In genomic region chr19:57241181-57241580, GRCh38 we compare ENCODE assay signal across 8 cellular contexts. TPM values are rescaled to one million over a fixed set of nuclear protein-coding genes. Genes with fewer than 3 reads are reported as not detected.
DNase-seq lines count a peak whose midpoint lies in the region; ATAC-seq, FAIRE-seq and TF ChIP-seq lines count a peak whose summit lies in the region.

No MANE protein-coding gene starts in this region.

- TF ChIP-seq CTCF in AG10803 (conservative IDR thresholded peaks at IDR 0.05; ENCODE audit: low read length) (no peak), K562 (IDR thresholded peaks at IDR 0.05 in 2 of 3, conservative IDR thresholded peaks at IDR 0.05 in 1 of 3; ENCODE audit: insufficient read depth in 2 of 3, low read depth in 1 of 3, low read length in 3 of 3) (no peak), HepG2 (CRISPR knock-in tag; IDR thresholded peaks at IDR 0.05) (no peak)

- H3K27me3 ChIP-seq in K562 (ENCODE audit: control insufficient read depth in 2 of 2, insufficient read depth in 2 of 2, low read length in 2 of 2) (no peaks in the 10 kb centered on the region), HepG2 (ENCODE audit: control insufficient read depth in 1 of 2, insufficient read depth in 2 of 2, low read length in 2 of 2) (no peaks in the 10 kb centered on the region; a peak in 1 of 5 replicates), thymus (ENCODE audit: control insufficient read depth, insufficient read depth) (no peaks in the 10 kb centered on the region)

- peak overlapping the region; percentile 94 for H3K4me2 ChIP-seq in K562 (ENCODE audit: insufficient read depth, low read length)
- peak overlapping the region; percentile 93 for H3K4me2 ChIP-seq in HepG2 (ENCODE audit: low read depth, low read length)

- no peaks in the 10 kb centered on the region for H3K27me3 Mint-ChIP-seq in IgD-negative memory B cell

- H3K27ac ChIP-seq in K562 (ENCODE audit: extremely low read depth, low read depth, low read length): peak overlapping the region; percentile 84
- peak overlapping the region; percentile 84 for H3K27ac ChIP-seq in HepG2 (ENCODE audit: extremely low read length, insufficient read depth, low read length)
- H3K27ac ChIP-seq in thymus (ENCODE audit: low read depth): peak overlapping the region; percentile 89

- intact Hi-C loops in K562 (cut with micrococcal nuclease): loop anchor here (5.0 kb wide), 1 partner anchor 41 kb away; the partner anchor contains the start of gene ZNF460
- intact Hi-C loops in HepG2 (cut with micrococcal nuclease; ENCODE audit: unreplicated experiment): no loop called here

- H3K4me1 Mint-ChIP-seq in IgD-negative memory B cell: peaks cover 12 to 28% (median 20%) of the 10 kb centered on the region in 3 donors

- 17% methylated on average over 7 of the region's 7 CpGs for WGBS in K562 (ENCODE audit: insufficient coverage, low coverage, missing lambda C conversion rate)
- 8% methylated on average over 7 of the region's 7 CpGs for WGBS in HepG2 (ENCODE audit: low lambda C conversion rate)
- 38% methylated on average over 7 of the region's 7 CpGs for WGBS in thymus

- peak; percentile 73 for FAIRE-seq in K562 (lab: Jason Lieb, UNC)
- FAIRE-seq in HepG2 (lab: Jason Lieb, UNC): no peak

- H4K20me1 ChIP-seq in K562 (replicated peaks; ENCODE audit: control insufficient read depth, insufficient read depth, low read length): no peaks in the 10 kb centered on the region
- no peaks in the 10 kb centered on the region for H4K20me1 ChIP-seq in HepG2 (ENCODE audit: insufficient read depth, low read length)

- H3K9me1 ChIP-seq in K562 (ENCODE audit: control insufficient read depth, insufficient read depth, low read length): no peaks in the 10 kb centered on the region

- DNase-seq in AG10803 (ENCODE audit: low read depth) (peak; percentile 36), K562 (ENCODE audit: extremely low read depth in 1 of 4, low spot score in 3 of 4) (peak in 2 of 4 experiments; percentile 13), HepG2 (ENCODE audit: low spot score) (peak; percentile 12), T1000 (lab: John Stamatoyannopoulos, UW) (no peak), epidermal melanocyte (ENCODE audit: insufficient read length, low spot score) (no peak), NCI-H526 (lab: John Stamatoyannopoulos, UW) (no peak)

- peak overlapping the region; percentile 97 for H2AFZ ChIP-seq in K562 (ENCODE audit: low read depth, low read length)
- no peak overlapping the region for H2AFZ ChIP-seq in HepG2 (ENCODE audit: low read length)

- H3K36me3 ChIP-seq in K562 (ENCODE audit: control insufficient read depth, insufficient read depth, low read length): peaks cover 22% of the 10 kb centered on the region; the same call in 2 of the 3 replicates
- peaks cover 2 to 9% of the 10 kb centered on the region in 2 experiments; a peak in 4 of 5 replicates for H3K36me3 ChIP-seq in HepG2 (replicated peaks in 1 of 2; ENCODE audit: control insufficient read depth in 1 of 2, insufficient read depth in 2 of 2, low read length in 2 of 2)
- peaks cover 17% of the 10 kb centered on the region for H3K36me3 ChIP-seq in thymus (ENCODE audit: control insufficient read depth, insufficient read depth)

- H3K4me1 ChIP-seq in K562 (replicated peaks in 1 of 2; ENCODE audit: control insufficient read depth in 2 of 2, insufficient read depth in 2 of 2, low read length in 2 of 2) (peaks cover 7 to 10% of the 10 kb centered on the region in 2 experiments; a peak in 4 of 5 replicates), HepG2 (ENCODE audit: insufficient read depth, low read length) (peaks cover 38% of the 10 kb centered on the region), thymus (ENCODE audit: control insufficient read depth, insufficient read depth, low read length) (peaks cover 13% of the 10 kb centered on the region)

- in situ Hi-C loops in K562 (cut with MboI): no loop called here
- in situ Hi-C loops in HepG2 (cut with HindIII; ENCODE audit: extremely low pct_ligation_motif_present, low pct_unique_long_range_greater_than_20kb): loop anchor here (5.0 kb wide), 1 partner anchor 41 kb away; the partner anchor contains the start of gene ZNF460

- H3K9me3 ChIP-seq in K562 (replicated peaks; ENCODE audit: control insufficient read depth, insufficient read depth, low read depth, low read length) (peaks cover 4% of the 10 kb centered on the region; the same call in 1 of the 2 replicates), HepG2 (ENCODE audit: low read length) (no peaks in the 10 kb centered on the region), thymus (ENCODE audit: control insufficient read depth) (no peaks in the 10 kb centered on the region)

- no peak for TF ChIP-seq EP300 in K562 (IDR thresholded peaks at IDR 0.05; ENCODE audit: low read length)
- no peak for TF ChIP-seq EP300 in HepG2 (IDR thresholded peaks at IDR 0.05; ENCODE audit: low read depth in 2 of 2, low read length in 2 of 2)
- TF ChIP-seq EP300 in HepG2 (CRISPR knock-in tag; IDR thresholded peaks at IDR 0.05; ENCODE audit: borderline replicate concordance): no peak

- peak overlapping the region; percentile 95 for H3K4me3 ChIP-seq in AG10803 (ENCODE audit: low read length)
- peak overlapping the region; percentile 63 for H3K4me3 ChIP-seq in K562
- H3K4me3 ChIP-seq in HepG2 (replicated peaks in 1 of 3; ENCODE audit: insufficient read depth in 1 of 3, low read depth in 2 of 3, low read length in 3 of 3): peak overlapping the region; percentile 85 to 92 (median 90)
- H3K4me3 ChIP-seq in thymus (ENCODE audit: low read length): peak overlapping the region; percentile 92

- peaks cover 0 to 2% (median 0%) of the 10 kb centered on the region in 3 donors for H3K9me3 Mint-ChIP-seq in IgD-negative memory B cell

- no peak for TF ChIP-seq RAD21 in K562 (CRISPR knock-in tag; conservative IDR thresholded peaks at IDR 0.05 in 1 of 2, IDR thresholded peaks at IDR 0.05 in 1 of 2)
- TF ChIP-seq RAD21 in HepG2 (CRISPR knock-in tag; IDR thresholded peaks at IDR 0.05): no peak

- CTCF ChIA-PET in K562 (lab: Yijun Ruan, JAX; ENCODE audit: low intra/inter-chr PET ratio) (no interaction called here), HepG2 (lab: Yijun Ruan, JAX; ENCODE audit: low intra/inter-chr PET ratio, low total read pairs) (no interaction called here)

- peak overlapping the region; percentile 95 to 98 (median 96) for H3K4me3 Mint-ChIP-seq in IgD-negative memory B cell

- H3K27ac Mint-ChIP-seq in IgD-negative memory B cell: peak overlapping the region; percentile 89 to 99 (median 95)

- POLR2A ChIA-PET in K562 (lab: Yijun Ruan, JAX): no interaction called here
- POLR2A ChIA-PET in HepG2 (lab: Yijun Ruan, JAX): no interaction called here

- ATAC-seq in K562: no peak
- peak; percentile 3; the same call in 2 of the 3 replicates for ATAC-seq in HepG2

- peak overlapping the region; percentile 85 to 93 for H3K9ac ChIP-seq in K562 (ENCODE audit: insufficient read depth in 1 of 2, low read depth in 2 of 2, low read length in 2 of 2)
- H3K9ac ChIP-seq in HepG2 (ENCODE audit: insufficient read depth, low read depth, low read length): peak overlapping the region; percentile 88

- TF ChIP-seq POLR2A in K562 (conservative IDR thresholded peaks at IDR 0.05): no peak
- no peak for TF ChIP-seq POLR2A in HepG2 (IDR thresholded peaks at IDR 0.05; ENCODE audit: insufficient read depth in 1 of 2, low read depth in 2 of 2, low read length in 2 of 2)

- no TSS peak for BruUV-seq in K562 (replicated peaks; lab: Mats Ljungman, UMichigan)
- no TSS peak for BruUV-seq in HepG2 (replicated peaks; lab: Mats Ljungman, UMichigan)

- peaks cover 6% of the 10 kb centered on the region for H3K36me3 Mint-ChIP-seq in IgD-negative memory B cell

- peaks cover 26% of the 10 kb centered on the region for H3K79me2 ChIP-seq in K562 (ENCODE audit: control insufficient read depth, insufficient read depth, low read length)
- H3K79me2 ChIP-seq in HepG2 (ENCODE audit: insufficient read depth, low read length): peaks cover 22% of the 10 kb centered on the region

RNA-seq across cellular contexts. Expression of gene ZNF805, which starts 0.7 kb away (rescaled TPM):
- polyA plus RNA-seq in IgD-negative memory B cell: 3.8 TPM
- 23.2 and 27.8 TPM in 2 replicates for total RNA-seq in K562 (2011; cell fraction: chromatin; rRNA removed; ENCODE audit: low replicate concordance)
- total RNA-seq in K562 (2011; cell fraction: nucleolus; rRNA removed): 18.3 and 19.7 TPM in 2 replicates
- 14.2 and 19.4 TPM in 2 replicates for total RNA-seq in K562 (2011; cell fraction: nucleoplasm; rRNA removed)
- total RNA-seq in K562 (2014; rRNA removed): 4.1 and 4.7 TPM in 2 replicates
- 6.7 TPM in 2 replicates for total RNA-seq in K562 (2014; rRNA removed; fragmentation: Illumina TruSeq; extraction: Trizol)
- 4.5 and 4.9 TPM in 2 replicates for total RNA-seq in K562 (2015; rRNA removed; fragmentation: Illumina TruSeq; extraction: Trizol)
- total RNA-seq in K562 (2021): 4.7 and 5.1 TPM in 2 replicates
- 3.9 and 6.2 TPM in 2 replicates for polyA plus RNA-seq in K562 (2011; rRNA removed)
- polyA plus RNA-seq in K562 (2011; cell fraction: cytosol; rRNA removed): 1.6 and 2.5 TPM in 2 replicates
- 3.5 and 3.8 TPM in 2 replicates for polyA plus RNA-seq in K562 (2011; cell fraction: nucleus; rRNA removed)
- 1.1 TPM in 2 replicates for polyA plus RNA-seq in K562 (2012)
- 1.5 and 1.7 TPM in 2 replicates for polyA plus RNA-seq in K562 (2014; fragmentation: Illumina TruSeq; extraction: Trizol)
- polyA plus RNA-seq in K562 (2014; fragmentation: Nextera tagmentation; extraction: Ambion mirVana): under 1 TPM; 0.32 to 0.77 TPM
- polyA plus RNA-seq in K562 (2014; rRNA removed): 0.74 and 1.4 TPM in 2 replicates
- 25.7 and 28.7 TPM in 2 replicates for polyA minus RNA-seq in K562 (2011; rRNA and poly(A)+ RNA removed)
- 12.0 and 13.1 TPM in 2 replicates for polyA minus RNA-seq in K562 (2011; cell fraction: cytosol; rRNA and poly(A)+ RNA removed)
- polyA minus RNA-seq in K562 (2011; cell fraction: nucleus; rRNA and poly(A)+ RNA removed): 7.3 and 15.2 TPM in 2 replicates
- 12.8 and 21.8 TPM in 2 replicates for total RNA-seq in HepG2 (2016; rRNA removed; fragmentation: Illumina TruSeq; extraction: Trizol)
- total RNA-seq in HepG2 (2016; cell fraction: cytosol; rRNA removed; fragmentation: Illumina TruSeq; extraction: Trizol; ENCODE audit: low read depth): 0.40 and 1.3 TPM in 2 replicates
- total RNA-seq in HepG2 (2016; cell fraction: insoluble cytoplasmic fraction; rRNA removed; fragmentation: Illumina TruSeq; extraction: Trizol): 12.7 and 22.7 TPM in 2 replicates
- total RNA-seq in HepG2 (2016; cell fraction: membrane; rRNA removed; fragmentation: Illumina TruSeq; extraction: Trizol): 4.1 and 4.5 TPM in 2 replicates
- 13.3 and 15.8 TPM in 2 replicates for total RNA-seq in HepG2 (2016; cell fraction: nucleus; rRNA removed; fragmentation: Illumina TruSeq; extraction: Trizol)
- polyA plus RNA-seq in HepG2 (2011; rRNA removed): 5.1 and 5.5 TPM in 2 replicates
- 2.4 and 3.2 TPM in 2 replicates for polyA plus RNA-seq in HepG2 (2011; cell fraction: cytosol; rRNA removed)
- 3.4 and 5.3 TPM in 2 replicates for polyA plus RNA-seq in HepG2 (2011; cell fraction: nucleus; rRNA removed)
- polyA plus RNA-seq in HepG2 (2012): 1.8 and 2.0 TPM in 2 replicates
- polyA plus RNA-seq in HepG2 (2016; cell fraction: cytosol; fragmentation: Illumina TruSeq; extraction: Trizol; ENCODE audit: low read depth): 0.11 and 0.19 TPM in 2 replicates
- 2.2 and 2.5 TPM in 2 replicates for polyA plus RNA-seq in HepG2 (2016; cell fraction: insoluble cytoplasmic fraction; fragmentation: Illumina TruSeq; extraction: Trizol; ENCODE audit: low read depth)
- polyA plus RNA-seq in HepG2 (2016; cell fraction: membrane; fragmentation: Illumina TruSeq; extraction: Trizol; ENCODE audit: low read depth): 0.24 and 0.31 TPM in 2 replicates
- 3.3 and 3.4 TPM in 2 replicates for polyA plus RNA-seq in HepG2 (2016; cell fraction: nucleus; fragmentation: Illumina TruSeq; extraction: Trizol; ENCODE audit: insufficient read depth, low read depth)
- 13.1 and 29.1 TPM in 2 replicates for polyA minus RNA-seq in HepG2 (2011; rRNA and poly(A)+ RNA removed; ENCODE audit: low replicate concordance)
- polyA minus RNA-seq in HepG2 (2011; cell fraction: cytosol; rRNA and poly(A)+ RNA removed): 23.1 and 27.6 TPM in 2 replicates
- polyA minus RNA-seq in HepG2 (2011; cell fraction: nucleus; rRNA and poly(A)+ RNA removed): 22.1 and 35.3 TPM in 2 replicates
- polyA plus RNA-seq in thymus: 1.3 TPM

RNA-seq across cellular contexts. Expression of gene AURKC, which starts 10.4 kb away (rescaled TPM):
- polyA plus RNA-seq in IgD-negative memory B cell (0.51 TPM), K562 (2011; rRNA removed) (1.3 and 2.8 TPM in 2 replicates), K562 (2014; fragmentation: Illumina TruSeq; extraction: Trizol) (6.8 and 7.1 TPM in 2 replicates), K562 (2014; fragmentation: Nextera tagmentation; extraction: Ambion mirVana) (1 to 10 TPM; 6.0 to 9.0 TPM), K562 (2014; rRNA removed) (7.3 and 8.7 TPM in 2 replicates), HepG2 (2011; rRNA removed) (0.65 and 0.86 TPM in 2 replicates), thymus (4.5 TPM)
- 3.1 and 5.3 TPM in 2 replicates for total RNA-seq in K562 (2011; cell fraction: chromatin; rRNA removed; ENCODE audit: low replicate concordance)
- total RNA-seq in K562 (2011; cell fraction: nucleolus; rRNA removed): 2.0 and 2.5 TPM in 2 replicates
- total RNA-seq in K562 (2011; cell fraction: nucleoplasm; rRNA removed): 2.4 and 2.9 TPM in 2 replicates
- total RNA-seq in K562 (2014; rRNA removed) (4.7 and 6.0 TPM in 2 replicates), K562 (2014; rRNA removed; fragmentation: Illumina TruSeq; extraction: Trizol) (3.3 and 3.7 TPM in 2 replicates), K562 (2015; rRNA removed; fragmentation: Illumina TruSeq; extraction: Trizol) (4.2 and 4.8 TPM in 2 replicates), K562 (2021) (7.0 and 7.6 TPM in 2 replicates), HepG2 (2016; rRNA removed; fragmentation: Illumina TruSeq; extraction: Trizol) (0.46 TPM in 1 of 2 replicates, not detected in the other)
- 1.1 and 2.8 TPM in 2 replicates for polyA plus RNA-seq in K562 (2011; cell fraction: cytosol; rRNA removed)
- polyA plus RNA-seq in K562 (2011; cell fraction: nucleus; rRNA removed): 1.1 and 3.2 TPM in 2 replicates
- 6.6 and 10.5 TPM in 2 replicates for polyA plus RNA-seq in K562 (2012)
- polyA minus RNA-seq in K562 (2011; rRNA and poly(A)+ RNA removed): 0.60 and 2.4 TPM in 2 replicates
- 1.3 TPM in 1 of 2 replicates, not detected in the other for polyA minus RNA-seq in K562 (2011; cell fraction: cytosol; rRNA and poly(A)+ RNA removed)
- polyA minus RNA-seq in K562 (2011; cell fraction: nucleus; rRNA and poly(A)+ RNA removed): 0.40 and 1.00 TPM in 2 replicates
- 0.35 TPM in 1 of 2 replicates, not detected in the other for total RNA-seq in HepG2 (2016; cell fraction: cytosol; rRNA removed; fragmentation: Illumina TruSeq; extraction: Trizol; ENCODE audit: low read depth)
- 0.19 and 0.61 TPM in 2 replicates for total RNA-seq in HepG2 (2016; cell fraction: insoluble cytoplasmic fraction; rRNA removed; fragmentation: Illumina TruSeq; extraction: Trizol)
- total RNA-seq in HepG2 (2016; cell fraction: membrane; rRNA removed; fragmentation: Illumina TruSeq; extraction: Trizol): 0.34 TPM in 1 of 2 replicates, not detected in the other
- total RNA-seq in HepG2 (2016; cell fraction: nucleus; rRNA removed; fragmentation: Illumina TruSeq; extraction: Trizol): not detected in 2 replicates
- polyA plus RNA-seq in HepG2 (2011; cell fraction: cytosol; rRNA removed): 0.50 and 0.60 TPM in 2 replicates
- 0.87 and 1.6 TPM in 2 replicates for polyA plus RNA-seq in HepG2 (2011; cell fraction: nucleus; rRNA removed)
- 0.58 and 0.80 TPM in 2 replicates for polyA plus RNA-seq in HepG2 (2012)
- polyA plus RNA-seq in HepG2 (2016; cell fraction: cytosol; fragmentation: Illumina TruSeq; extraction: Trizol; ENCODE audit: low read depth): 0.32 and 0.35 TPM in 2 replicates
- polyA plus RNA-seq in HepG2 (2016; cell fraction: insoluble cytoplasmic fraction; fragmentation: Illumina TruSeq; extraction: Trizol; ENCODE audit: low read depth): 0.31 and 0.44 TPM in 2 replicates
- 0.26 and 0.43 TPM in 2 replicates for polyA plus RNA-seq in HepG2 (2016; cell fraction: membrane; fragmentation: Illumina TruSeq; extraction: Trizol; ENCODE audit: low read depth)
- 1.5 TPM in 1 of 2 replicates, not detected in the other for polyA plus RNA-seq in HepG2 (2016; cell fraction: nucleus; fragmentation: Illumina TruSeq; extraction: Trizol; ENCODE audit: insufficient read depth, low read depth)
- polyA minus RNA-seq in HepG2 (2011; rRNA and poly(A)+ RNA removed; ENCODE audit: low replicate concordance): 0.14 and 0.68 TPM in 2 replicates
- polyA minus RNA-seq in HepG2 (2011; cell fraction: cytosol; rRNA and poly(A)+ RNA removed): not detected in 2 replicates
- 0.25 and 0.77 TPM in 2 replicates for polyA minus RNA-seq in HepG2 (2011; cell fraction: nucleus; rRNA and poly(A)+ RNA removed)

RNA-seq across cellular contexts. Expression of gene ZNF460, which starts 39.1 kb away (rescaled TPM):
- polyA plus RNA-seq in IgD-negative memory B cell: 10.2 TPM
- total RNA-seq in K562 (2011; cell fraction: chromatin; rRNA removed; ENCODE audit: low replicate concordance): 169 and 191 TPM in 2 replicates
- total RNA-seq in K562 (2011; cell fraction: nucleolus; rRNA removed): 131 and 161 TPM in 2 replicates
- total RNA-seq in K562 (2011; cell fraction: nucleoplasm; rRNA removed): 111 and 139 TPM in 2 replicates
- 18.5 and 22.1 TPM in 2 replicates for total RNA-seq in K562 (2014; rRNA removed)
- total RNA-seq in K562 (2014; rRNA removed; fragmentation: Illumina TruSeq; extraction: Trizol): 36.2 and 36.7 TPM in 2 replicates
- 24.7 and 24.9 TPM in 2 replicates for total RNA-seq in K562 (2015; rRNA removed; fragmentation: Illumina TruSeq; extraction: Trizol)
- 28.0 and 29.6 TPM in 2 replicates for total RNA-seq in K562 (2021)
- polyA plus RNA-seq in K562 (2011; rRNA removed): 16.6 and 23.6 TPM in 2 replicates
- polyA plus RNA-seq in K562 (2011; cell fraction: cytosol; rRNA removed): 6.0 and 14.3 TPM in 2 replicates
- 17.9 and 23.9 TPM in 2 replicates for polyA plus RNA-seq in K562 (2011; cell fraction: nucleus; rRNA removed)
- polyA plus RNA-seq in K562 (2012): 1.1 and 1.2 TPM in 2 replicates
- polyA plus RNA-seq in K562 (2014; fragmentation: Illumina TruSeq; extraction: Trizol): 1.1 and 1.2 TPM in 2 replicates
- under 1 TPM; 0.45 to 0.87 TPM for polyA plus RNA-seq in K562 (2014; fragmentation: Nextera tagmentation; extraction: Ambion mirVana)
- 5.6 and 7.1 TPM in 2 replicates for polyA plus RNA-seq in K562 (2014; rRNA removed)
- polyA minus RNA-seq in K562 (2011; rRNA and poly(A)+ RNA removed): 183 and 200 TPM in 2 replicates
- polyA minus RNA-seq in K562 (2011; cell fraction: cytosol; rRNA and poly(A)+ RNA removed): 67.0 and 68.1 TPM in 2 replicates
- polyA minus RNA-seq in K562 (2011; cell fraction: nucleus; rRNA and poly(A)+ RNA removed): 54.9 and 131 TPM in 2 replicates
- total RNA-seq in HepG2 (2016; rRNA removed; fragmentation: Illumina TruSeq; extraction: Trizol): 44.8 and 76.3 TPM in 2 replicates
- 2.9 and 3.1 TPM in 2 replicates for total RNA-seq in HepG2 (2016; cell fraction: cytosol; rRNA removed; fragmentation: Illumina TruSeq; extraction: Trizol; ENCODE audit: low read depth)
- total RNA-seq in HepG2 (2016; cell fraction: insoluble cytoplasmic fraction; rRNA removed; fragmentation: Illumina TruSeq; extraction: Trizol): 40.9 and 72.0 TPM in 2 replicates
- 9.8 and 11.2 TPM in 2 replicates for total RNA-seq in HepG2 (2016; cell fraction: membrane; rRNA removed; fragmentation: Illumina TruSeq; extraction: Trizol)
- total RNA-seq in HepG2 (2016; cell fraction: nucleus; rRNA removed; fragmentation: Illumina TruSeq; extraction: Trizol): 70.0 and 73.2 TPM in 2 replicates
- 14.5 and 15.3 TPM in 2 replicates for polyA plus RNA-seq in HepG2 (2011; rRNA removed)
- 5.4 and 7.1 TPM in 2 replicates for polyA plus RNA-seq in HepG2 (2011; cell fraction: cytosol; rRNA removed)
- polyA plus RNA-seq in HepG2 (2011; cell fraction: nucleus; rRNA removed): 22.5 and 28.5 TPM in 2 replicates
- polyA plus RNA-seq in HepG2 (2012): 1.7 and 1.8 TPM in 2 replicates
- 0.02 TPM in 1 of 2 replicates, not detected in the other for polyA plus RNA-seq in HepG2 (2016; cell fraction: cytosol; fragmentation: Illumina TruSeq; extraction: Trizol; ENCODE audit: low read depth)
- polyA plus RNA-seq in HepG2 (2016; cell fraction: insoluble cytoplasmic fraction; fragmentation: Illumina TruSeq; extraction: Trizol; ENCODE audit: low read depth): 1.0 and 1.3 TPM in 2 replicates
- polyA plus RNA-seq in HepG2 (2016; cell fraction: membrane; fragmentation: Illumina TruSeq; extraction: Trizol; ENCODE audit: low read depth): 0.12 and 0.14 TPM in 2 replicates
- 2.7 and 3.2 TPM in 2 replicates for polyA plus RNA-seq in HepG2 (2016; cell fraction: nucleus; fragmentation: Illumina TruSeq; extraction: Trizol; ENCODE audit: insufficient read depth, low read depth)
- polyA minus RNA-seq in HepG2 (2011; rRNA and poly(A)+ RNA removed; ENCODE audit: low replicate concordance): 113 and 142 TPM in 2 replicates
- 66.3 and 87.7 TPM in 2 replicates for polyA minus RNA-seq in HepG2 (2011; cell fraction: cytosol; rRNA and poly(A)+ RNA removed)
- 149 and 236 TPM in 2 replicates for polyA minus RNA-seq in HepG2 (2011; cell fraction: nucleus; rRNA and poly(A)+ RNA removed)
- polyA plus RNA-seq in thymus: 1.4 TPM

RNA-seq across cellular contexts. Expression of gene ZNF264, which starts 49.9 kb away (rescaled TPM):
- 15.9 TPM for polyA plus RNA-seq in IgD-negative memory B cell
- 8.5 and 11.7 TPM in 2 replicates for total RNA-seq in K562 (2011; cell fraction: chromatin; rRNA removed; ENCODE audit: low replicate concordance)
- total RNA-seq in K562 (2011; cell fraction: nucleolus; rRNA removed): 5.8 TPM in 2 replicates
- total RNA-seq in K562 (2011; cell fraction: nucleoplasm; rRNA removed): 4.7 and 5.3 TPM in 2 replicates
- total RNA-seq in K562 (2014; rRNA removed): 6.8 and 7.9 TPM in 2 replicates
- 1.3 and 1.5 TPM in 2 replicates for total RNA-seq in K562 (2014; rRNA removed; fragmentation: Illumina TruSeq; extraction: Trizol)
- 1.7 and 2.0 TPM in 2 replicates for total RNA-seq in K562 (2015; rRNA removed; fragmentation: Illumina TruSeq; extraction: Trizol)
- 2.5 and 2.8 TPM in 2 replicates for total RNA-seq in K562 (2021)
- polyA plus RNA-seq in K562 (2011; rRNA removed): 1.5 and 1.6 TPM in 2 replicates
- 0.97 and 2.1 TPM in 2 replicates for polyA plus RNA-seq in K562 (2011; cell fraction: cytosol; rRNA removed)
- 2.7 and 3.9 TPM in 2 replicates for polyA plus RNA-seq in K562 (2011; cell fraction: nucleus; rRNA removed)
- 1.4 and 1.8 TPM in 2 replicates for polyA plus RNA-seq in K562 (2012)
- 0.76 and 0.77 TPM in 2 replicates for polyA plus RNA-seq in K562 (2014; fragmentation: Illumina TruSeq; extraction: Trizol)
- under 1 TPM; 0.08 to 0.13 TPM for polyA plus RNA-seq in K562 (2014; fragmentation: Nextera tagmentation; extraction: Ambion mirVana)
- 0.99 and 2.4 TPM in 2 replicates for polyA plus RNA-seq in K562 (2014; rRNA removed)
- 6.0 and 7.0 TPM in 2 replicates for polyA minus RNA-seq in K562 (2011; rRNA and poly(A)+ RNA removed)
- polyA minus RNA-seq in K562 (2011; cell fraction: cytosol; rRNA and poly(A)+ RNA removed): 2.0 and 2.5 TPM in 2 replicates
- polyA minus RNA-seq in K562 (2011; cell fraction: nucleus; rRNA and poly(A)+ RNA removed): 3.0 and 8.0 TPM in 2 replicates
- 17.6 and 24.7 TPM in 2 replicates for total RNA-seq in HepG2 (2016; rRNA removed; fragmentation: Illumina TruSeq; extraction: Trizol)
- total RNA-seq in HepG2 (2016; cell fraction: cytosol; rRNA removed; fragmentation: Illumina TruSeq; extraction: Trizol; ENCODE audit: low read depth): 1.1 and 1.3 TPM in 2 replicates
- total RNA-seq in HepG2 (2016; cell fraction: insoluble cytoplasmic fraction; rRNA removed; fragmentation: Illumina TruSeq; extraction: Trizol): 17.5 and 24.6 TPM in 2 replicates
- 4.2 and 5.9 TPM in 2 replicates for total RNA-seq in HepG2 (2016; cell fraction: membrane; rRNA removed; fragmentation: Illumina TruSeq; extraction: Trizol)
- 17.5 and 18.4 TPM in 2 replicates for total RNA-seq in HepG2 (2016; cell fraction: nucleus; rRNA removed; fragmentation: Illumina TruSeq; extraction: Trizol)
- polyA plus RNA-seq in HepG2 (2011; rRNA removed): 3.5 and 4.0 TPM in 2 replicates
- 1.8 and 2.3 TPM in 2 replicates for polyA plus RNA-seq in HepG2 (2011; cell fraction: cytosol; rRNA removed)
- 6.8 and 8.0 TPM in 2 replicates for polyA plus RNA-seq in HepG2 (2011; cell fraction: nucleus; rRNA removed)
- polyA plus RNA-seq in HepG2 (2012): 2.6 and 3.2 TPM in 2 replicates
- polyA plus RNA-seq in HepG2 (2016; cell fraction: cytosol; fragmentation: Illumina TruSeq; extraction: Trizol; ENCODE audit: low read depth): 0.29 and 0.55 TPM in 2 replicates
- 4.7 TPM in 2 replicates for polyA plus RNA-seq in HepG2 (2016; cell fraction: insoluble cytoplasmic fraction; fragmentation: Illumina TruSeq; extraction: Trizol; ENCODE audit: low read depth)
- 0.55 and 0.76 TPM in 2 replicates for polyA plus RNA-seq in HepG2 (2016; cell fraction: membrane; fragmentation: Illumina TruSeq; extraction: Trizol; ENCODE audit: low read depth)
- 6.5 and 7.2 TPM in 2 replicates for polyA plus RNA-seq in HepG2 (2016; cell fraction: nucleus; fragmentation: Illumina TruSeq; extraction: Trizol; ENCODE audit: insufficient read depth, low read depth)
- polyA minus RNA-seq in HepG2 (2011; rRNA and poly(A)+ RNA removed; ENCODE audit: low replicate concordance): 9.6 and 31.4 TPM in 2 replicates
- 13.3 and 16.3 TPM in 2 replicates for polyA minus RNA-seq in HepG2 (2011; cell fraction: cytosol; rRNA and poly(A)+ RNA removed)
- polyA minus RNA-seq in HepG2 (2011; cell fraction: nucleus; rRNA and poly(A)+ RNA removed): 17.3 and 23.4 TPM in 2 replicates
- 6.3 TPM for polyA plus RNA-seq in thymus

Comparison
In these comparisons a context has a peak if more than half of its experiments do, and no peak if none do; other contexts are left out.
1. DNase-seq: peak in AG10803 (single experiment) and HepG2 (single experiment); none in T1000 (single experiment), epidermal melanocyte (single experiment) and NCI-H526 (0 of 2).
2. Peak in every context shown above with its lines, with median percentiles within 50 percentile points of each other: H3K4me3 ChIP-seq and H3K27ac ChIP-seq.